20 cellular contexts compared by ENCODE assay signal in genomic region chr11:64919627-64920026, GRCh38. TPM values are rescaled to one million over a fixed set of nuclear protein-coding genes. Genes with fewer than 3 reads are reported as not detected.
DNase-seq lines count a peak whose midpoint lies in the region; ATAC-seq and TF ChIP-seq lines count a peak whose summit lies in the region.
"Had no signal": no experiment of that assay in that cellular context is flagged by ENCODE, and none has a peak within 500 bp of the region (broad histone marks: within the 10 kb centered on the region; RNA-seq: fewer than 3 reads in every experiment).

No MANE protein-coding gene starts in this region.

- CTCF ChIA-PET in activated CD4-positive, alpha-beta memory T cell treated with anti-CD3 and anti-CD28 coated beads, Interleukin-2, amount 10 ng/mL, durations not matched to agents 7 days and 5 days (lab: Charles Lee): no interaction called here

- H3K36me3 ChIP-seq in WERI-Rb-1: no peaks in the 10 kb centered on the region
- H3K36me3 ChIP-seq: MG63 had no signal

- peaks cover 31% of the 10 kb centered on the region for H3K4me1 Mint-ChIP-seq in mesothelial cell of epicardium
- H3K4me1 Mint-ChIP-seq in activated CD4-positive, alpha-beta memory T cell treated with anti-CD3 and anti-CD28 coated beads, Interleukin-2, amount 10 ng/mL, durations not matched to agents 7 days and 5 days: peaks cover 37% of the 10 kb centered on the region

- H3K9me3 Mint-ChIP-seq in mesothelial cell of epicardium: no peaks in the 10 kb centered on the region
- no peaks in the 10 kb centered on the region for H3K9me3 Mint-ChIP-seq in activated CD4-positive, alpha-beta memory T cell treated with anti-CD3 and anti-CD28 coated beads, Interleukin-2, amount 10 ng/mL, durations not matched to agents 7 days and 5 days
- H3K9me3 Mint-ChIP-seq: CD8-positive, alpha-beta T cell; GM23338; IgD-negative memory B cell had no signal

- intact Hi-C loops in Right ventricle myocardium superior (cut with DNase I): no loop called here
- intact Hi-C loops in left cardiac atrium (cut with DNase I): no loop called here

- no peaks in the 10 kb centered on the region for H3K9me3 ChIP-seq in WERI-Rb-1 (ENCODE audit: severe bottlenecking)
- H3K9me3 ChIP-seq: MG63 had no signal

- no peaks in the 10 kb centered on the region for H3K27me3 Mint-ChIP-seq in mesothelial cell of epicardium (ENCODE audit: low read depth)
- H3K27me3 Mint-ChIP-seq in activated CD4-positive, alpha-beta memory T cell treated with anti-CD3 and anti-CD28 coated beads, Interleukin-2, amount 10 ng/mL, durations not matched to agents 7 days and 5 days: no peaks in the 10 kb centered on the region
- H3K27me3 Mint-ChIP-seq: IgD-negative memory B cell had no signal

- POLR2A ChIA-PET in activated CD4-positive, alpha-beta memory T cell treated with anti-CD3 and anti-CD28 coated beads, Interleukin-2, amount 10 ng/mL, durations not matched to agents 7 days and 5 days (lab: Charles Lee): no interaction called here

- no peaks in the 10 kb centered on the region for H3K36me3 Mint-ChIP-seq in mesothelial cell of epicardium
- no peaks in the 10 kb centered on the region for H3K36me3 Mint-ChIP-seq in activated CD4-positive, alpha-beta memory T cell treated with anti-CD3 and anti-CD28 coated beads, Interleukin-2, amount 10 ng/mL, durations not matched to agents 7 days and 5 days (ENCODE audit: low read depth)
- H3K36me3 Mint-ChIP-seq: IgD-negative memory B cell had no signal

- TF ChIP-seq CTCF in WERI-Rb-1 (IDR thresholded peaks at IDR 0.05; ENCODE audit: low read depth, low read length) (no peak), mesothelial cell of epicardium (IDR thresholded peaks at IDR 0.05; ENCODE audit: unreplicated experiment) (no peak)

- H3K4me3 Mint-ChIP-seq in mesothelial cell of epicardium: no peak overlapping the region
- H3K4me3 Mint-ChIP-seq in activated CD4-positive, alpha-beta memory T cell treated with anti-CD3 and anti-CD28 coated beads, Interleukin-2, amount 10 ng/mL, durations not matched to agents 7 days and 5 days: no peak overlapping the region
- H3K4me3 Mint-ChIP-seq: CD8-positive, alpha-beta T cell; GM23338 had no signal

- no peak for ATAC-seq in Right ventricle myocardium superior (ENCODE audit: poor library complexity)
- ATAC-seq in left cardiac atrium: no peak
- ATAC-seq: CD8-positive, alpha-beta T cell; GM23338; Panc1 had no signal

- H3K4me3 ChIP-seq in WERI-Rb-1 (ENCODE audit: low read depth, low read length): no peak overlapping the region
- H3K4me3 ChIP-seq: GM23338, MG63 had no signal

- H3K27ac ChIP-seq in WERI-Rb-1: peak overlapping the region; percentile 33

- no peaks in the 10 kb centered on the region for H3K27me3 ChIP-seq in WERI-Rb-1 (ENCODE audit: insufficient read depth, low read depth, severe bottlenecking)
- H3K27me3 ChIP-seq: MG63 had no signal

- peak overlapping the region; percentile 16 for H3K27ac Mint-ChIP-seq in mesothelial cell of epicardium
- H3K27ac Mint-ChIP-seq in activated CD4-positive, alpha-beta memory T cell treated with anti-CD3 and anti-CD28 coated beads, Interleukin-2, amount 10 ng/mL, durations not matched to agents 7 days and 5 days: no peak overlapping the region
- H3K27ac Mint-ChIP-seq: CD8-positive, alpha-beta T cell; GM23338 had no signal

- DNase-seq in Right ventricle myocardium superior (peak; percentile 17), left cardiac atrium (no peak), WERI-Rb-1 (no peak), mesothelial cell of epicardium (ENCODE audit: low spot score in 2 of 2, unreplicated experiment in 2 of 2) (no peak), islet precursor cell (no peak), GM19240 (ENCODE audit: insufficient read length, low spot score) (no peak)
- no peak for DNase-seq in activated CD4-positive, alpha-beta memory T cell treated with anti-CD3 and anti-CD28 coated beads, Interleukin-2, amount 10 ng/mL, durations not matched to agents 7 days and 5 days
- DNase-seq: CD8-positive, alpha-beta T cell; DMS79; HCEC 1CT; Karpas-422; MG63; NCI-H1048; NCI-H1436; NCI-H2029 treated with DMSO at 0.1 percent for 48 hours had no signal

RNA-seq across cellular contexts. Expression of gene ATG2A, which starts 2.6 kb away (rescaled TPM):
- total RNA-seq in Right ventricle myocardium superior (11.5 TPM), left cardiac atrium (10 to 100 TPM; 12.3 to 14.6 TPM), mesothelial cell of epicardium (29.8 to 32.9 TPM (median 31.7 TPM) in 3 replicates)
- 10 to 100 TPM; 37.4 to 40.7 TPM for total RNA-seq in activated CD4-positive, alpha-beta memory T cell treated with anti-CD3 and anti-CD28 coated beads, Interleukin-2, amount 10 ng/mL, durations not matched to agents 7 days and 5 days

RNA-seq across cellular contexts. Expression of gene PPP2R5B, which starts 4.9 kb away (rescaled TPM):
- total RNA-seq in Right ventricle myocardium superior: 20.6 TPM
- 10 to 100 TPM; 17.9 to 20.5 TPM for total RNA-seq in left cardiac atrium
- 12.3 to 14.4 TPM (median 13.5 TPM) in 3 replicates for total RNA-seq in mesothelial cell of epicardium
- total RNA-seq in activated CD4-positive, alpha-beta memory T cell treated with anti-CD3 and anti-CD28 coated beads, Interleukin-2, amount 10 ng/mL, durations not matched to agents 7 days and 5 days: 10 to 100 TPM; 19.8 to 21.1 TPM

RNA-seq across cellular contexts. Expression of gene GPHA2, which starts 16.1 kb away (rescaled TPM):
- total RNA-seq in Right ventricle myocardium superior (not detected), left cardiac atrium (not detected), mesothelial cell of epicardium (not detected in 3 replicates)
- not detected for total RNA-seq in activated CD4-positive, alpha-beta memory T cell treated with anti-CD3 and anti-CD28 coated beads, Interleukin-2, amount 10 ng/mL, durations not matched to agents 7 days and 5 days
- total RNA-seq: CD8-positive, alpha-beta T cell; NCI-H460; SK-MEL-5 had no signal

RNA-seq across cellular contexts. Expression of gene EHD1, which starts 41.2 kb away (rescaled TPM):
- total RNA-seq in Right ventricle myocardium superior: 47.4 TPM
- 10 to 100 TPM; 36.6 to 43.1 TPM for total RNA-seq in left cardiac atrium
- 84.9 to 94.5 TPM (median 86.8 TPM) in 3 replicates for total RNA-seq in mesothelial cell of epicardium
- 100 to 1,000 TPM; 138 to 146 TPM for total RNA-seq in activated CD4-positive, alpha-beta memory T cell treated with anti-CD3 and anti-CD28 coated beads, Interleukin-2, amount 10 ng/mL, durations not matched to agents 7 days and 5 days

RNA-seq across cellular contexts. Expression of gene MAJIN, which starts 52.3 kb away (rescaled TPM):
- not detected for total RNA-seq in Right ventricle myocardium superior
- total RNA-seq in left cardiac atrium: not detected
- total RNA-seq in mesothelial cell of epicardium: not detected in 3 replicates
- total RNA-seq in activated CD4-positive, alpha-beta memory T cell treated with anti-CD3 and anti-CD28 coated beads, Interleukin-2, amount 10 ng/mL, durations not matched to agents 7 days and 5 days: under 1 TPM; 0.15 to 0.33 TPM
- total RNA-seq: CD8-positive, alpha-beta T cell; GM23338; NCI-H460; SK-MEL-5 had no signal
